11 cellular contexts compared by ENCODE assay signal in the genomic region with DNA sequence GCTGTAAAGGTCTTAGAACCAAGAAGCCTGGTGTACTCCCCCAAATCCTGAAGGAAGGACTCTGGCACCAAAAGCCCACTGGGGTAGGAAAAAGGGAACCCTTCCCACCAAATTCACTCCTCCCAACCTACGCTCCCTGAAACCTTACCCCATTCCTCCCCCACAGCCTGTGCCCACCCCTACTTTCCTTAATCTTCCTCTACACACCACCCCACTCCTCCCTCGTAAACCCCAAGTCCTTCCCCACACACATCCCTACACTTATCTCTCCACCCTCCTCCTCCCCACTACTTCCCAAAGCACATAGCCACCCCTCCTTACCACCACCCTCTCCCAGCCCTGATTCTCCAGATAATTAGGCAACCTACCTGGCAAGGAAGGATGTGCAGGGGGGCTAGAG. TPM values are rescaled to one million over a fixed set of nuclear protein-coding genes. Genes with fewer than 3 reads are reported as not detected.
DNase-seq lines count a peak whose midpoint lies in the region; TF ChIP-seq lines count a peak whose summit lies in the region.
"Had no signal": no experiment of that assay in that cellular context is flagged by ENCODE, and none has a peak within 500 bp of the region (broad histone marks: within the 10 kb centered on the region; RNA-seq: fewer than 3 reads in every experiment).

No MANE protein-coding gene starts in this region.

- no peaks in the 10 kb centered on the region for H3K9me3 Mint-ChIP-seq in activated CD4-positive, alpha-beta memory T cell treated with anti-CD3 and anti-CD28 coated beads for 36 hours

- no peaks in the 10 kb centered on the region for H3K27me3 ChIP-seq in ACC112 (ENCODE audit: insufficient read depth, low read length)

- no peak for DNase-seq in activated CD4-positive, alpha-beta memory T cell treated with anti-CD3 and anti-CD28 coated beads for 36 hours
- no peak for DNase-seq in foreskin melanocyte
- DNase-seq in Ammon's horn (ENCODE audit: low spot score), result no peak
- no peak for DNase-seq in NCI-H1694 treated with DMSO at 0.1 percent for 48 hours (lab: John Stamatoyannopoulos, UW)
- DNase-seq in activated gamma-delta T cell (lab: John Stamatoyannopoulos, UW), result no peak
- DNase-seq: left ventricle myocardium superior, NCI-H510A treated with DMSO at 0.1 percent for 48 hours had no signal

- no peak for TF ChIP-seq CTCF in GM12875 (IDR thresholded peaks at IDR 0.05; ENCODE audit: borderline replicate concordance, insufficient read depth, low read depth, low read length)

- POLR2A ChIA-PET in activated CD4-positive, alpha-beta memory T cell treated with anti-CD3 and anti-CD28 coated beads for 36 hours (lab: Charles Lee), result no interaction called here

- H3K36me3 ChIP-seq in ACC112 (ENCODE audit: insufficient read depth, low read length), result no peaks in the 10 kb centered on the region

- peak overlapping the region; percentile 86 for H3K4me3 Mint-ChIP-seq in activated CD4-positive, alpha-beta memory T cell treated with anti-CD3 and anti-CD28 coated beads for 36 hours

- intact Hi-C loops in activated CD4-positive, alpha-beta memory T cell treated with anti-CD3 and anti-CD28 coated beads for 36 hours (cut with micrococcal nuclease), result loop anchor here (5.0 kb wide), 2 partner anchors 55 to 70 kb away; no protein-coding TSS in a partner anchor

- no peak overlapping the region for H3K27ac Mint-ChIP-seq in activated CD4-positive, alpha-beta memory T cell treated with anti-CD3 and anti-CD28 coated beads for 36 hours

- CTCF ChIA-PET in activated CD4-positive, alpha-beta memory T cell treated with anti-CD3 and anti-CD28 coated beads for 36 hours (lab: Charles Lee), result no interaction called here

- H3K4me1 Mint-ChIP-seq in activated CD4-positive, alpha-beta memory T cell treated with anti-CD3 and anti-CD28 coated beads for 36 hours (ENCODE audit: low read depth), result peaks cover 25% of the 10 kb centered on the region

- H3K4me3 ChIP-seq in ACC112 (ENCODE audit: low read depth, low read length), result peak overlapping the region; percentile 97; the same call in 1 of the 2 replicates
- H3K4me3 ChIP-seq in GM12875 (ENCODE audit: low read depth, low read length), result peak overlapping the region; percentile 75
- peak overlapping the region; percentile 66 for H3K4me3 ChIP-seq in iPS-18c (ENCODE audit: insufficient read depth, low read depth, low read length)

- H3K79me2 ChIP-seq in ACC112 (ENCODE audit: control insufficient read depth, insufficient read depth, low read length, unreplicated experiment), result peaks cover 5% of the 10 kb centered on the region

- H3K9me3 ChIP-seq in iPS-18c (ENCODE audit: control insufficient read depth, insufficient read depth, low read length), result peaks cover 13% of the 10 kb centered on the region

- peaks cover 9% of the 10 kb centered on the region for H3K36me3 Mint-ChIP-seq in activated CD4-positive, alpha-beta memory T cell treated with anti-CD3 and anti-CD28 coated beads for 36 hours

- H3K27ac ChIP-seq in ACC112 (ENCODE audit: low read depth, low read length), result no peak overlapping the region

- no peak overlapping the region for H2AFZ ChIP-seq in ACC112 (ENCODE audit: low read length, unreplicated experiment)

- H3K27me3 Mint-ChIP-seq in activated CD4-positive, alpha-beta memory T cell treated with anti-CD3 and anti-CD28 coated beads for 36 hours, result no peaks in the 10 kb centered on the region

- no peaks in the 10 kb centered on the region for H3K4me1 ChIP-seq in ACC112 (ENCODE audit: control insufficient read depth, insufficient read depth, low read length, unreplicated experiment)

RNA-seq across cellular contexts. Expression of gene ZMYM3, which starts 1.7 kb away (rescaled TPM):
- 10 to 100 TPM; 17.2 to 17.5 TPM for total RNA-seq in activated CD4-positive, alpha-beta memory T cell treated with anti-CD3 and anti-CD28 coated beads for 36 hours

RNA-seq across cellular contexts. Expression of gene GJB1, which starts 29.2 kb away (rescaled TPM):
- total RNA-seq in activated CD4-positive, alpha-beta memory T cell treated with anti-CD3 and anti-CD28 coated beads for 36 hours, result not detected
- total RNA-seq: left ventricle myocardium superior, LHCN-M2 had no signal

RNA-seq across cellular contexts. Expression of gene NONO, which starts 31.2 kb away (rescaled TPM):
- 100 to 1,000 TPM; 450 to 460 TPM for total RNA-seq in activated CD4-positive, alpha-beta memory T cell treated with anti-CD3 and anti-CD28 coated beads for 36 hours

RNA-seq across cellular contexts. Expression of gene ITGB1BP2, which starts 49.3 kb away (rescaled TPM):
- 1 to 10 TPM; 4.8 to 5.6 TPM for total RNA-seq in activated CD4-positive, alpha-beta memory T cell treated with anti-CD3 and anti-CD28 coated beads for 36 hours
